ENCODE assay signal across 14 cellular contexts in the genomic region with DNA sequence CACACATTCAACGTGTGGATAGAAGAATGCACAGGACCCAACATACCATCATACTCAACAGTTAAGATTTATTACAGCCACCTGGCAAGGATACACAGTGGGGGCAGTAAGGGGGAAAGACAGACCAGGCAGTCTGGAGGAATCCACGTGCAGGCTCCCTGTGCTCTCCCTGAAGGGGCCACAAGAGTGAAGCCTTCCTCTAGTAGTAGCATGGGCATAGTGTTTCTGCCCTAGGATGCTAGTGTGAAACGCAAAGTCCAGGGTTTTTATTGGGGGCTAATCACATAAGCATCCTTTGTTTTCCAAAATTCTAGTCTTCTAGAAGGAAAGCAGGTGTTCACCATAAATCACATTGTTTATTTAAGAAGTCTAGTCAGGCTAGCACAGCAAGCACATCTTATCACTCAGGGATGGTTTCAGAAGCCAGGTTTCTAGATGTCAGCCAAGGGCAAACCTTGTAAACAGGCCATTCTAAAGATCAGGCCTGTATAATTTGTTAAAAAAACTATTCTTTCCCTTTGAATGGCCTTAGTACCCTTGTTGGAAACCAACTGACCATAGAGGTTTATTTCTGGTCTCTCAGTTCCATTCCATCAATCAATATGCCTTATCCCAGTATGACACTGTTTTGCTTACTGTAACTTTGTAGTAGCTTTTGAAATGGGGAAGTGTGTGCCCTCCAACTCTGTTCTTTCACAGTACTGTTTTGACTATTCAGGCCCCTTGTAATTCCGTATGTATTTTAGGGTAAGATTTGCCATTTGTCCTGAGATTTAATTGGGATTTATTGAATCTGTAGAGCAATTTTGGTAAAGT. TPM values are rescaled to one million over a fixed set of nuclear protein-coding genes. Genes with fewer than 3 reads are reported as not detected.
DNase-seq lines count a peak whose midpoint lies in the region; ATAC-seq and TF ChIP-seq lines count a peak whose summit lies in the region.
"Had no signal": no experiment of that assay in that cellular context is flagged by ENCODE, and none has a peak within 500 bp of the region (broad histone marks: within the 10 kb centered on the region; RNA-seq: fewer than 3 reads in every experiment).

No MANE protein-coding gene starts in this region.

- H3K9me3 ChIP-seq in tibial artery, result no peaks in the 10 kb centered on the region
- H3K9me3 ChIP-seq in effector memory CD4-positive, alpha-beta T cell (ENCODE audit: control insufficient read depth, low read length), result no peaks in the 10 kb centered on the region
- H3K9me3 ChIP-seq: BLaER1, heart right ventricle had no signal

- DNase-seq in left colon (no peak), HuH-7.5 (ENCODE audit: low spot score) (no peak), tibial artery (no peak)
- DNase-seq in effector memory CD4-positive, alpha-beta T cell, result no peak
- DNase-seq: activated CD8-positive, alpha-beta memory T cell treated with anti-CD3 and anti-CD28 coated beads, Interleukin-2, amount 50 U/mL, for 4 hours; heart right ventricle; NCI-H524; SHP77 treated with DMSO at 0.1 percent for 48 hours had no signal

- ATAC-seq in GM18870 (IDR thresholded peaks at IDR 0.05; ENCODE audit: unreplicated experiment) (peak; percentile 70), GM21723 (IDR thresholded peaks at IDR 0.05; ENCODE audit: unreplicated experiment) (peak; percentile 69), HG03175 (IDR thresholded peaks at IDR 0.05; ENCODE audit: unreplicated experiment) (peak; percentile 69), left colon (peak; percentile 21), GM19467 (IDR thresholded peaks at IDR 0.05; ENCODE audit: unreplicated experiment) (no peak)

- no peaks in the 10 kb centered on the region for H3K27me3 ChIP-seq in tibial artery
- no peaks in the 10 kb centered on the region for H3K27me3 ChIP-seq in effector memory CD4-positive, alpha-beta T cell (replicated peaks; ENCODE audit: control insufficient read depth, insufficient read depth, low read length, poor library complexity, severe bottlenecking)
- H3K27me3 ChIP-seq: BLaER1, heart right ventricle had no signal

- H3K4me1 ChIP-seq in tibial artery, result no peaks in the 10 kb centered on the region
- no peaks in the 10 kb centered on the region for H3K4me1 ChIP-seq in effector memory CD4-positive, alpha-beta T cell (ENCODE audit: control insufficient read depth, insufficient read depth, low read length, poor library complexity, severe bottlenecking)
- H3K4me1 ChIP-seq: BLaER1 had no signal

- no peak for TF ChIP-seq CTCF in tibial artery (IDR thresholded peaks at IDR 0.05)

- H3K4me3 ChIP-seq in tibial artery, result no peak overlapping the region
- no peak overlapping the region for H3K4me3 ChIP-seq in effector memory CD4-positive, alpha-beta T cell (ENCODE audit: insufficient read depth, low read depth, low read length, poor library complexity, severe bottlenecking)
- H3K4me3 ChIP-seq: BLaER1, heart right ventricle had no signal

- intact Hi-C loops in left colon (cut with DNase I, micrococcal nuclease) (no loop called here), tibial artery (cut with DNase I; ENCODE audit: low total_unique reads) (no loop called here)

- H3K36me3 ChIP-seq in tibial artery, result no peaks in the 10 kb centered on the region
- H3K36me3 ChIP-seq in effector memory CD4-positive, alpha-beta T cell (ENCODE audit: control insufficient read depth, insufficient read depth, low read length), result no peaks in the 10 kb centered on the region

- no peak overlapping the region for H3K27ac ChIP-seq in tibial artery
- H3K27ac ChIP-seq in effector memory CD4-positive, alpha-beta T cell (ENCODE audit: insufficient read depth, low read length, poor library complexity, severe bottlenecking), result no peak overlapping the region
- H3K27ac ChIP-seq: BLaER1, epithelial cell of prostate, heart right ventricle had no signal

RNA-seq across cellular contexts. Expression of a gene that starts 12.4 kb away (rescaled TPM):
- total RNA-seq in left colon, result 10 to 100 TPM; 34.5 to 35.3 TPM

RNA-seq across cellular contexts. Expression of a gene that starts 38.0 kb away (rescaled TPM):
- 10 to 100 TPM; 13.3 to 22.2 TPM for total RNA-seq in left colon
